ENCODE assay signal across 19 cellular contexts in genomic region chr14:92922155-92922735, GRCh38. TPM values are rescaled to one million over a fixed set of nuclear protein-coding genes. Genes with fewer than 3 reads are reported as not detected.
DNase-seq lines count a peak whose midpoint lies in the region; FAIRE-seq and TF ChIP-seq lines count a peak whose summit lies in the region.
"Had no signal": no experiment of that assay in that cellular context is flagged by ENCODE, and none has a peak within 500 bp of the region (broad histone marks: within the 10 kb centered on the region; RNA-seq: fewer than 3 reads in every experiment).

No MANE protein-coding gene starts in this region.

- no peak for TF ChIP-seq EP300 in esophagus muscularis mucosa (IDR thresholded peaks at IDR 0.05)

- H3K36me3 ChIP-seq in endodermal cell (ENCODE audit: control insufficient read depth, insufficient read depth, low read length) (no peaks in the 10 kb centered on the region), trophoblast cell (ENCODE audit: control insufficient read depth in 1 of 2, insufficient read depth in 2 of 2, low read length in 2 of 2) (no peaks in the 10 kb centered on the region), small intestine (ENCODE audit: control insufficient read depth in 2 of 2, insufficient read depth in 2 of 2, low read length in 2 of 2) (no peaks in the 10 kb centered on the region), esophagus muscularis mucosa (no peaks in the 10 kb centered on the region)
- H3K36me3 ChIP-seq: esophagus squamous epithelium, Peyer's patch, stomach had no signal

- 30 to 87% methylated on average over 1 to 4 of the region's 4 CpGs for WGBS in endodermal cell (ENCODE audit: insufficient coverage in 1 of 2, insufficient read length in 1 of 2), 2 experiments
- no CpG with 5 or more reads among the region's 4 CpGs for WGBS in trophoblast cell (ENCODE audit: extremely low coverage, insufficient coverage, insufficient read length)
- WGBS in small intestine, 3 donors = 49 to 55% (median 52%) methylated on average over 4 of the region's 4 CpGs
- WGBS in esophagus muscularis mucosa = 51% methylated on average over 4 of the region's 4 CpGs

- no peaks in the 10 kb centered on the region for H3K9me3 ChIP-seq in endodermal cell (ENCODE audit: control insufficient read depth, low read length)
- peaks cover 2% of the 10 kb centered on the region for H3K9me3 ChIP-seq in trophoblast cell (ENCODE audit: insufficient read depth, low read depth, low read length)
- H3K9me3 ChIP-seq in small intestine (ENCODE audit: control insufficient read depth, low read depth) = no peaks in the 10 kb centered on the region
- no peaks in the 10 kb centered on the region for H3K9me3 ChIP-seq in esophagus muscularis mucosa
- H3K9me3 ChIP-seq: esophagus squamous epithelium, Peyer's patch, stomach had no signal

- no peak overlapping the region for H4K91ac ChIP-seq in trophoblast cell (ENCODE audit: low read depth, low read length)

- peaks cover 2% of the 10 kb centered on the region for H3K4me1 Mint-ChIP-seq in endodermal cell

- H3K9ac ChIP-seq in endodermal cell (ENCODE audit: extremely low read depth, low read length, poor library complexity, severe bottlenecking) (no peak overlapping the region), trophoblast cell (ENCODE audit: low read length) (no peak overlapping the region)

- no peak overlapping the region for H2BK12ac ChIP-seq in trophoblast cell (ENCODE audit: low read length)

- no peak overlapping the region for H3K14ac ChIP-seq in trophoblast cell (ENCODE audit: low read length)

- H3K23ac ChIP-seq in trophoblast cell (ENCODE audit: low read length) = no peak overlapping the region

- peaks cover 9% of the 10 kb centered on the region for H3K4me1 ChIP-seq in endodermal cell (ENCODE audit: control insufficient read depth, insufficient read depth, low read length)
- peaks cover 0 to 5% of the 10 kb centered on the region in 2 experiments for H3K4me1 ChIP-seq in trophoblast cell (ENCODE audit: control insufficient read depth in 1 of 2, insufficient read depth in 2 of 2, low read length in 2 of 2)
- H3K4me1 ChIP-seq in small intestine (ENCODE audit: control insufficient read depth in 2 of 2, insufficient read depth in 1 of 2, low read depth in 1 of 2, low read length in 1 of 2) = no peaks in the 10 kb centered on the region
- peaks cover 0 to 11% (median 9%) of the 10 kb centered on the region in 4 donors for H3K4me1 ChIP-seq in esophagus muscularis mucosa

- TF ChIP-seq POLR2A in esophagus muscularis mucosa (IDR thresholded peaks at IDR 0.05; ENCODE audit: low read depth) = no peak

- no peak overlapping the region for H3K27ac Mint-ChIP-seq in endodermal cell
- H3K27ac Mint-ChIP-seq: activated naive CD8-positive, alpha-beta T cell treated with anti-CD3 and anti-CD28 coated beads, Interleukin-2, amount 50 U/mL, for 24 hours; CD8-positive, alpha-beta T cell had no signal

- no peak overlapping the region for H2BK5ac ChIP-seq in trophoblast cell (ENCODE audit: low read depth, low read length, poor library complexity)

- H2BK120ac ChIP-seq in trophoblast cell (ENCODE audit: insufficient read depth, low read length, poor library complexity) = no peak overlapping the region

- H4K8ac ChIP-seq in trophoblast cell (ENCODE audit: low read depth, low read length) = no peak overlapping the region

- no peak overlapping the region for H3K4ac ChIP-seq in trophoblast cell (ENCODE audit: low read depth, low read length)

- H3K4me2 ChIP-seq in trophoblast cell (ENCODE audit: low read length) = peak overlapping the region; percentile 95

- no peak overlapping the region for H3K18ac ChIP-seq in trophoblast cell (ENCODE audit: low read length)

- intact Hi-C loops in esophagus muscularis mucosa (cut with DNase I) = no loop called here

- H3K27me3 ChIP-seq in endodermal cell (ENCODE audit: control insufficient read depth, insufficient read depth, low read length, poor library complexity, severe bottlenecking) (peaks cover 28% of the 10 kb centered on the region), trophoblast cell (ENCODE audit: insufficient read depth, low read length) (no peaks in the 10 kb centered on the region), small intestine (ENCODE audit: control insufficient read depth in 2 of 2, insufficient read depth in 2 of 2, low read length in 2 of 2) (peaks cover 0 to 6% of the 10 kb centered on the region in 2 donors), esophagus muscularis mucosa (peaks cover 0 to 66% (median 8%) of the 10 kb centered on the region in 4 donors)
- H3K27me3 ChIP-seq: Peyer's patch had no signal

- H3K27me3 Mint-ChIP-seq in endodermal cell (ENCODE audit: insufficient read depth) = peaks cover 30% of the 10 kb centered on the region

- no peaks in the 10 kb centered on the region for H3K9me3 Mint-ChIP-seq in endodermal cell
- H3K9me3 Mint-ChIP-seq: activated naive CD8-positive, alpha-beta T cell treated with anti-CD3 and anti-CD28 coated beads, Interleukin-2, amount 50 U/mL, for 24 hours; CD8-positive, alpha-beta T cell had no signal

- H3K4me3 ChIP-seq in endodermal cell (ENCODE audit: low read length) (peak overlapping the region; percentile 69), trophoblast cell (ENCODE audit: low read depth, low read length) (no peak overlapping the region), small intestine (ENCODE audit: low read depth in 1 of 2, low read length in 2 of 2) (no peak overlapping the region), esophagus muscularis mucosa (no peak overlapping the region)
- H3K4me3 ChIP-seq: Peyer's patch had no signal

- H3K27ac ChIP-seq in endodermal cell (ENCODE audit: low read depth, low read length) = no peak overlapping the region
- H3K27ac ChIP-seq in trophoblast cell (ENCODE audit: low read depth, low read length) = no peak overlapping the region
- no peak overlapping the region for H3K27ac ChIP-seq in small intestine (ENCODE audit: low read depth in 1 of 2, low read length in 1 of 2)
- H3K27ac ChIP-seq in esophagus muscularis mucosa (replicated peaks in 1 of 4) = no peak overlapping the region
- H3K27ac ChIP-seq: esophagus squamous epithelium, Peyer's patch had no signal

- DNase-seq in DMS53 (lab: John Stamatoyannopoulos, UW) (peak; percentile 42), DMS53 treated with DMSO at 0.1 percent for 48 hours (lab: John Stamatoyannopoulos, UW; ENCODE audit: unreplicated experiment) (no peak), NCI-H460 (ENCODE audit: extremely low read depth, low read depth) (peak; percentile 48), endodermal cell (no peak), trophoblast cell (no peak), NOMO-1 treated with DMSO at 0.1 percent for 48 hours (lab: John Stamatoyannopoulos, UW; ENCODE audit: unreplicated experiment) (no peak), small intestine (no peak), esophagus muscularis mucosa (ENCODE audit: extremely low spot score) (no peak)
- DNase-seq: activated CD4-positive, CD25-positive, alpha-beta regulatory T cell treated with anti-CD3 and anti-CD28 coated beads, Interleukin-2, amount 50 U/mL, for 72 hours; activated naive CD8-positive, alpha-beta T cell treated with anti-CD3 and anti-CD28 coated beads, Interleukin-2, amount 50 U/mL, for 24 hours; CD8-positive, alpha-beta T cell; esophagus squamous epithelium; HCEC 1CT; mammary epithelial cell; Peyer's patch; stomach had no signal

- no peak for TF ChIP-seq CTCF in endodermal cell (conservative IDR thresholded peaks at IDR 0.05)
- no peak for TF ChIP-seq CTCF in esophagus muscularis mucosa (IDR thresholded peaks at IDR 0.05)

- H2AK5ac ChIP-seq in trophoblast cell (ENCODE audit: low read length) = no peak overlapping the region

- H3K4me3 Mint-ChIP-seq in endodermal cell = peak overlapping the region; percentile 62
- H3K4me3 Mint-ChIP-seq: activated naive CD8-positive, alpha-beta T cell treated with anti-CD3 and anti-CD28 coated beads, Interleukin-2, amount 50 U/mL, for 24 hours; CD8-positive, alpha-beta T cell had no signal

- no peaks in the 10 kb centered on the region for H3K36me3 Mint-ChIP-seq in endodermal cell (ENCODE audit: low read depth)
- H3K36me3 Mint-ChIP-seq: CD8-positive, alpha-beta T cell had no signal

- no peak overlapping the region for H2AFZ ChIP-seq in trophoblast cell (ENCODE audit: insufficient read depth, low read length, poor library complexity)

- no peaks in the 10 kb centered on the region for H3K79me2 ChIP-seq in trophoblast cell (ENCODE audit: control insufficient read depth, insufficient read depth, low read length, poor library complexity)

- no peak for FAIRE-seq in small intestine (lab: Jason Lieb, UNC)
- FAIRE-seq: colon, GM18507 had no signal

- no peaks in the 10 kb centered on the region for H3K79me1 ChIP-seq in trophoblast cell (ENCODE audit: low read length)

- H4K12ac ChIP-seq in trophoblast cell (ENCODE audit: low read depth, low read length) = no peak overlapping the region

RNA-seq across cellular contexts. Expression of gene CHGA, which starts 0.7 kb away (rescaled TPM):
- 10.5 and 10.9 TPM in 2 replicates for total RNA-seq in NCI-H460 (2014; rRNA removed; shearing (Covaris generic))
- 39.9 and 48.9 TPM in 2 replicates for polyA plus RNA-seq in NCI-H460 (2014; cell fraction: nucleus; rRNA removed)
- total RNA-seq in endodermal cell (1 to 10 TPM; 4.6 TPM), esophagus muscularis mucosa (1 to 10 TPM; 1.2 to 2.5 (median 1.3) TPM)
- 7.6 TPM for polyA plus RNA-seq in endodermal cell (2013, experiment 1 of 2)
- 6.4 TPM for polyA plus RNA-seq in endodermal cell (2013, experiment 2 of 2)
- 0.19 TPM in 2 replicates for polyA plus RNA-seq in trophoblast cell (2013)
- 100 to 1,000 TPM in 1 of 3 donors, 10 to 100 TPM in 2; 20.4 to 180 (median 32.4) TPM for polyA plus RNA-seq in small intestine
- total RNA-seq: A172; CD8-positive, alpha-beta T cell had no signal
- polyA plus RNA-seq: mammary epithelial cell had no signal

Comparison
In these comparisons a context has a peak if more than half of its experiments do, and no peak if none do; other contexts are left out.
1. DNase-seq: peak in DMS53 (single experiment) and NCI-H460 (single experiment); none in DMS53 treated with DMSO at 0.1 percent for 48 hours (single experiment), endodermal cell (single experiment), trophoblast cell (0 of 2), NOMO-1 treated with DMSO at 0.1 percent for 48 hours (single experiment), small intestine (single experiment) and esophagus muscularis mucosa (single experiment).